30 cellular contexts compared by ENCODE assay signal in genomic region chr18:54916507-54916906, GRCh38. TPM values are rescaled to one million over a fixed set of nuclear protein-coding genes. Genes with fewer than 3 reads are reported as not detected.
DNase-seq lines count a peak whose midpoint lies in the region; ATAC-seq, FAIRE-seq and TF ChIP-seq lines count a peak whose summit lies in the region.
"Had no signal": no experiment of that assay in that cellular context is flagged by ENCODE, and none has a peak within 500 bp of the region (broad histone marks: within the 10 kb centered on the region; RNA-seq: fewer than 3 reads in every experiment).

No MANE protein-coding gene starts in this region.

- H4K91ac ChIP-seq in H1 (replicated peaks; ENCODE audit: insufficient read length, low read length): no peak overlapping the region

- no peak for ATAC-seq in HG02763 (IDR thresholded peaks at IDR 0.05; ENCODE audit: unreplicated experiment)
- ATAC-seq: left lobe of liver; stimulated activated naive B cell treated with anti-CD40 and anti-IgM and Interleukin-4, amounts not matched to agents 10 μg/mL and 1 μg/mL and 100 μg/mL, for 72 hours had no signal

- H3K27ac Mint-ChIP-seq in CD4-positive, alpha-beta memory T cell: no peak overlapping the region
- H3K27ac Mint-ChIP-seq: activated T-cell treated with anti-CD3 and anti-CD28 coated beads, Interleukin-2, amount 50 U/mL, for 24 hours; memory B cell; stimulated activated naive B cell treated with anti-CD40 and anti-IgM and Interleukin-4, amounts not matched to agents 10 μg/mL and 1 μg/mL and 100 μg/mL, for 72 hours had no signal

- CTCF ChIA-PET in H1 (lab: Charles Lee; ENCODE audit: partially characterized antibody): interaction anchor here (0.7 to 1.4 kb wide), 5 partner anchors 15 to 238 kb away, joined by 3 to 4 read pairs (median 3); no protein-coding TSS in a partner anchor
- CTCF ChIA-PET in CD4-positive, alpha-beta memory T cell (lab: Charles Lee; ENCODE audit: partially characterized antibody): no interaction called here

- H3K36me3 ChIP-seq in BE2C (no peaks in the 10 kb centered on the region), H1 (ENCODE audit: control insufficient read depth in 2 of 4, insufficient read depth in 4 of 4, low read length in 3 of 4) (no peaks in the 10 kb centered on the region)
- H3K36me3 ChIP-seq in CD4-positive, alpha-beta memory T cell (ENCODE audit: insufficient read depth, low read length): no peaks in the 10 kb centered on the region
- H3K36me3 ChIP-seq: ovary had no signal

- POLR2A ChIA-PET in H1 (lab: Charles Lee; ENCODE audit: partially characterized antibody): no interaction called here
- POLR2A ChIA-PET in CD4-positive, alpha-beta memory T cell (lab: Charles Lee; ENCODE audit: partially characterized antibody): no interaction called here

- H4K5ac ChIP-seq in H1 (ENCODE audit: insufficient read length, low read depth, low read length): no peak overlapping the region

- no peaks in the 10 kb centered on the region for H3K9me3 Mint-ChIP-seq in CD4-positive, alpha-beta memory T cell
- H3K9me3 Mint-ChIP-seq: activated T-cell treated with anti-CD3 and anti-CD28 coated beads, Interleukin-2, amount 50 U/mL, for 24 hours; neural crest cell had no signal

- H3K14ac ChIP-seq in H1 (ENCODE audit: insufficient read length): no peak overlapping the region

- peaks cover 0 to 3% of the 10 kb centered on the region in 2 donors for H3K27me3 Mint-ChIP-seq in CD4-positive, alpha-beta memory T cell
- H3K27me3 Mint-ChIP-seq: activated T-cell treated with anti-CD3 and anti-CD28 coated beads, Interleukin-2, amount 50 U/mL, for 24 hours had no signal

- no peaks in the 10 kb centered on the region for H3K27me3 ChIP-seq in BE2C
- H3K27me3 ChIP-seq in H1 (replicated peaks in 1 of 4; ENCODE audit: control insufficient read depth in 3 of 4, extremely low read depth in 1 of 4, insufficient read depth in 3 of 4, low read length in 3 of 4): no peaks in the 10 kb centered on the region
- no peaks in the 10 kb centered on the region for H3K27me3 ChIP-seq in CD4-positive, alpha-beta memory T cell (ENCODE audit: insufficient read depth, low read length)
- H3K27me3 ChIP-seq: ovary had no signal

- H3K4me1 ChIP-seq in BE2C (peaks cover 6% of the 10 kb centered on the region; the same call in 1 of the 2 replicates), H1 (replicated peaks in 1 of 4; ENCODE audit: control insufficient read depth in 3 of 4, insufficient read depth in 4 of 4, low read length in 3 of 4) (no peaks in the 10 kb centered on the region)
- H3K4me1 ChIP-seq in CD4-positive, alpha-beta memory T cell (ENCODE audit: insufficient read depth, low read length): no peaks in the 10 kb centered on the region

- no peak overlapping the region for H2AK5ac ChIP-seq in H1 (ENCODE audit: low read depth, low read length)

- no peak overlapping the region for H2BK5ac ChIP-seq in H1 (ENCODE audit: low read depth, low read length)

- H3K4me3 ChIP-seq in BE2C (ENCODE audit: low read depth, low read length): no peak overlapping the region
- H3K4me3 ChIP-seq in GM12864 (ENCODE audit: low read depth, low read length): no peak overlapping the region
- no peak overlapping the region for H3K4me3 ChIP-seq in LNCaP clone FGC (ENCODE audit: low read depth, low read length)
- H3K4me3 ChIP-seq in H1 (ENCODE audit: extremely low read depth in 1 of 4, insufficient read depth in 2 of 4, low read depth in 3 of 4, low read length in 4 of 4): no peak overlapping the region
- no peak overlapping the region for H3K4me3 ChIP-seq in CD4-positive, alpha-beta memory T cell (ENCODE audit: low read length in 2 of 2)
- H3K4me3 ChIP-seq: ovary, skin epidermis had no signal

- no peak for DNase-seq in BE2C
- DNase-seq in GM12864 (ENCODE audit: low read depth): no peak
- DNase-seq in LNCaP clone FGC (ENCODE audit: low read depth): no peak
- no peak for DNase-seq in H1 (ENCODE audit: low read depth in 1 of 2, low spot score in 2 of 2)
- DNase-seq in C1 segment of cervical spinal cord (lab: John Stamatoyannopoulos, UW): no peak
- no peak for DNase-seq in CD4-positive, alpha-beta memory T cell
- DNase-seq: ACHN; activated CD4-positive, alpha-beta T cell treated with anti-CD3 and anti-CD28 coated beads for 4 hours; activated gamma-delta T cell; activated T-cell treated with anti-CD3 and anti-CD28 coated beads, Interleukin-2, amount 50 U/mL, for 24 hours; caudate nucleus; cortex of kidney; DMS153; effector memory CD4-positive, alpha-beta T cell; Karpas-422; MV-4-11; NCI-H1436 treated with DMSO at 0.1 percent for 48 hours; NCI-H2081 treated with DMSO at 0.1 percent for 48 hours; NCI-H226; ovary; SHP77 treated with DMSO at 0.1 percent for 48 hours; stimulated activated naive B cell treated with anti-CD40 and anti-IgM and Interleukin-4, amounts not matched to agents 10 μg/mL and 1 μg/mL and 100 μg/mL, for 72 hours had no signal

- H3K36me3 Mint-ChIP-seq in CD4-positive, alpha-beta memory T cell: no peaks in the 10 kb centered on the region
- H3K36me3 Mint-ChIP-seq: memory B cell; stimulated activated naive B cell treated with anti-CD40 and anti-IgM and Interleukin-4, amounts not matched to agents 10 μg/mL and 1 μg/mL and 100 μg/mL, for 72 hours had no signal

- H3K4me1 Mint-ChIP-seq in CD4-positive, alpha-beta memory T cell: no peaks in the 10 kb centered on the region
- H3K4me1 Mint-ChIP-seq: memory B cell, neural crest cell had no signal

- H2BK15ac ChIP-seq in H1 (ENCODE audit: low read length): no peak overlapping the region

- WGBS in H1 (ENCODE audit: extremely low coverage in 1 of 2, insufficient coverage in 1 of 2, insufficient read length in 1 of 2, insufficient replicate concordance in 2 of 2, low coverage in 1 of 2, low lambda C conversion rate in 2 of 2, missing lambda C conversion rate in 1 of 2), 2 experiments: 89% methylated on average over 3 of the region's 3 CpGs; no CpG with 5 or more reads in 1 of the 2 experiments

- peak; percentile 52 to 56 for TF ChIP-seq RAD21 in H1 (IDR thresholded peaks at IDR 0.05 in 1 of 2, conservative IDR thresholded peaks at IDR 0.05 in 1 of 2; ENCODE audit: low read depth in 2 of 2, low read length in 2 of 2)

- H3K79me2 ChIP-seq in H1 (ENCODE audit: control insufficient read depth in 1 of 2, insufficient read depth in 2 of 2, low read length in 2 of 2): no peaks in the 10 kb centered on the region

- no peaks in the 10 kb centered on the region for H3K23me2 ChIP-seq in H1 (ENCODE audit: low read depth, low read length)

- TF ChIP-seq CTCF in BE2C (IDR thresholded peaks at IDR 0.05; ENCODE audit: low read depth, low read length) (0 out of 2 replicates have a peak, but pooled peaks have one; percentile 5), GM12864 (IDR thresholded peaks at IDR 0.05; ENCODE audit: low read depth, low read length, missing control alignments) (peak; percentile 24), LNCaP clone FGC (IDR thresholded peaks at IDR 0.05; ENCODE audit: control insufficient read depth, extremely low read depth, insufficient read depth) (0 out of 2 replicates have a peak, but pooled peaks have one; percentile 9), H1 (IDR thresholded peaks at IDR 0.05; ENCODE audit: control extremely low read depth in 1 of 3, insufficient read depth in 1 of 3, low read depth in 1 of 3, low read length in 3 of 3) (peak; percentile 13 to 60 (median 52); a peak in 3 of 4 replicates)

- H3K9ac ChIP-seq in H1 (replicated peaks in 1 of 4; ENCODE audit: extremely low read depth in 1 of 4, low read depth in 3 of 4, low read length in 3 of 4): no peak overlapping the region

- no peak overlapping the region for H3K18ac ChIP-seq in H1 (ENCODE audit: extremely low read depth, low read length)

- H3K23ac ChIP-seq in H1 (ENCODE audit: insufficient read length): no peak overlapping the region

- 0 out of 2 replicates have a peak overlapping the region, but pooled peaks have one; percentile 19 for H2AFZ ChIP-seq in H1 (ENCODE audit: low read length)

- H3K4me2 ChIP-seq in H1 (ENCODE audit: insufficient read depth in 1 of 2, low read depth in 2 of 2, low read length in 2 of 2): no peak overlapping the region

- no peak overlapping the region for H3K56ac ChIP-seq in H1 (replicated peaks; ENCODE audit: insufficient read length, low read depth, low read length)

- intact Hi-C loops in CD4-positive, alpha-beta memory T cell (cut with micrococcal nuclease): no loop called here

- H4K20me1 ChIP-seq in H1 (replicated peaks in 1 of 2; ENCODE audit: control insufficient read depth in 1 of 2, insufficient read depth in 2 of 2, low read length in 2 of 2): no peaks in the 10 kb centered on the region

- no peak overlapping the region for H2BK120ac ChIP-seq in H1 (replicated peaks; ENCODE audit: low read depth, low read length)

- H2BK12ac ChIP-seq in H1 (ENCODE audit: low read depth, low read length): no peak overlapping the region

- no peak for TF ChIP-seq POLR2A in H1 (IDR thresholded peaks at IDR 0.05; ENCODE audit: control extremely low read depth in 1 of 2, low read depth in 2 of 2, low read length in 2 of 2)

- H3K4ac ChIP-seq in H1 (replicated peaks; ENCODE audit: insufficient read length, low read depth, low read length): no peak overlapping the region

- no peak for FAIRE-seq in H1 (lab: Jason Lieb, UNC)
- FAIRE-seq: H54, RCC 7860, urothelium cell line had no signal

- no peak overlapping the region for H3K4me3 Mint-ChIP-seq in CD4-positive, alpha-beta memory T cell
- H3K4me3 Mint-ChIP-seq: activated T-cell treated with anti-CD3 and anti-CD28 coated beads, Interleukin-2, amount 50 U/mL, for 24 hours; memory B cell; neural crest cell; stimulated activated naive B cell treated with anti-CD40 and anti-IgM and Interleukin-4, amounts not matched to agents 10 μg/mL and 1 μg/mL and 100 μg/mL, for 72 hours had no signal

- H3K9me3 ChIP-seq in BE2C: no peaks in the 10 kb centered on the region
- H3K9me3 ChIP-seq in H1 (ENCODE audit: insufficient read depth in 2 of 2, low read depth in 1 of 2, low read length in 1 of 2): no peaks in the 10 kb centered on the region
- H3K9me3 ChIP-seq in CD4-positive, alpha-beta memory T cell (ENCODE audit: control insufficient read depth in 1 of 2, low read length in 2 of 2): no peaks in the 10 kb centered on the region
- H3K9me3 ChIP-seq: ovary had no signal

- H3K27ac ChIP-seq in H1 (ENCODE audit: low read depth, low read length): no peak overlapping the region
- no peak overlapping the region for H3K27ac ChIP-seq in CD4-positive, alpha-beta memory T cell (ENCODE audit: low read depth, low read length)
- H3K27ac ChIP-seq: ovary, skin epidermis had no signal

- no peak overlapping the region for H2BK20ac ChIP-seq in H1 (ENCODE audit: low read length)

- no peak overlapping the region; the same call in 1 of the 2 replicates for H4K8ac ChIP-seq in H1 (ENCODE audit: extremely low read depth, insufficient read depth, low read length)

- no peak for TF ChIP-seq EP300 in H1 (IDR thresholded peaks at IDR 0.05; ENCODE audit: borderline replicate concordance in 1 of 2, low read depth in 2 of 2, low read length in 2 of 2)

- no peaks in the 10 kb centered on the region for H3K79me1 ChIP-seq in H1 (ENCODE audit: low read depth, low read length)

RNA-seq across cellular contexts. Expression of gene CCDC68, which starts 42.8 kb away (rescaled TPM):
- 0.86 TPM for polyA plus RNA-seq in BE2C (2012; ENCODE audit: insufficient read depth, insufficient read length, low read depth)
- total RNA-seq in H1 (2021; fragmentation: NEBNext Ultra II Directional; extraction: Animal tissue kit (Norgen Biotek cat#: 25700)): 0.80 and 0.92 TPM in 2 replicates
- 0.06 TPM in 2 replicates for polyA plus RNA-seq in H1 (2011; rRNA removed)
- 0.10 TPM for polyA plus RNA-seq in H1 (2011; cell fraction: cytosol; rRNA removed)
- polyA plus RNA-seq in H1 (2011; cell fraction: nucleus; rRNA removed): 0.06 TPM
- 0.07 to 0.18 TPM (median 0.07 TPM) in 4 replicates for polyA plus RNA-seq in H1 (2012, experiment 1 of 2)
- not detected for polyA plus RNA-seq in H1 (2012, experiment 2 of 2)
- polyA plus RNA-seq in H1 (2013, experiment 1 of 2): 0.83 TPM
- polyA plus RNA-seq in H1 (2013, experiment 2 of 2): 0.87 TPM
- 1.1 TPM in 1 of 2 replicates, not detected in the other for polyA minus RNA-seq in H1 (2011; rRNA and poly(A)+ RNA removed)
- polyA minus RNA-seq in H1 (2011; cell fraction: cytosol; rRNA and poly(A)+ RNA removed): 1.5 TPM
- polyA minus RNA-seq in H1 (2011; cell fraction: nucleus; rRNA and poly(A)+ RNA removed): 1.2 TPM
- under 1 TPM in 1 of 2 experiments, not detected in 1; 0.33 TPM for total RNA-seq in CD4-positive, alpha-beta memory T cell
- not detected for polyA plus RNA-seq in CD4-positive, alpha-beta memory T cell
- total RNA-seq: neural crest cell had no signal
